ENCODE assay signal across 30 cellular contexts in the genomic region with DNA sequence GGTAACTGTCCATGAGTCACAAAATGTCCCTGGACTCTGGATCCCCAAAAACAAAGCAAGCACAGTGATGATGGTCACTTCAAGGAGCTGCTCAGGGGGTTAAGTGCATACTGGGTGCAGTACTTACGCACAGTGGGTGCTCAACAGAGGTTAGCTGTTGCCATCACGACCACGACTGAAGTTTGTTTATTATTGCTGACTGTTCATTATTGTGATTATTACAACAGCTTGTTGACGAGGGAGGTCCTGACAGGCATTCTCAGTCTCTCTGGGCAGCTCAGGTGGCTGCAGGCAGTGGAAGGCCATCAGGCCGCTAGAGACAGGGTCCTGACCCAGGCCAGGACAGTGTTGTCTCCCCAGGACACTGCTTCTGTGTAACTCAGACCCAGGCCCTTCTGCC.
"Had no signal": no experiment of that assay in that cellular context is flagged by ENCODE, and none has a peak within 500 bp of the region (broad histone marks: within the 10 kb centered on the region; RNA-seq: fewer than 3 reads in every experiment).

No MANE protein-coding gene starts in this region.

- ATAC-seq: activated CD8-positive, alpha-beta memory T cell treated with anti-CD3 and anti-CD28 coated beads, Interleukin-2, amount 10 ng/mL, durations not matched to agents 7 days and 5 days; PC-3 had no signal

- H3K4me1 ChIP-seq: Peyer's patch had no signal

- H3K4me1 Mint-ChIP-seq: activated CD4-positive, alpha-beta memory T cell treated with anti-CD3 and anti-CD28 coated beads, Interleukin-2, amount 10 ng/mL, durations not matched to agents 7 days and 5 days; activated CD8-positive, alpha-beta memory T cell treated with anti-CD3 and anti-CD28 coated beads, Interleukin-2, amount 10 ng/mL, durations not matched to agents 7 days and 5 days; activated naive CD8-positive, alpha-beta T cell treated with anti-CD3 and anti-CD28 coated beads for 36 hours; central memory CD8-positive, alpha-beta T cell had no signal

- H3K27me3 Mint-ChIP-seq: activated CD4-positive, alpha-beta memory T cell treated with anti-CD3 and anti-CD28 coated beads, Interleukin-2, amount 10 ng/mL, durations not matched to agents 7 days and 5 days; activated CD8-positive, alpha-beta memory T cell treated with anti-CD3 and anti-CD28 coated beads, Interleukin-2, amount 10 ng/mL, durations not matched to agents 7 days and 5 days had no signal

- DNase-seq: activated CD4-positive, alpha-beta memory T cell treated with anti-CD3 and anti-CD28 coated beads, Interleukin-2, amount 10 ng/mL, durations not matched to agents 7 days and 5 days; activated CD4-positive, alpha-beta T cell treated with anti-CD3 and anti-CD28 coated beads for 1 hour; activated CD4-positive, alpha-beta T cell treated with anti-CD3 and anti-CD28 coated beads for 48 hours; activated CD4-positive, CD25-positive, alpha-beta regulatory T cell; activated CD8-positive, alpha-beta memory T cell treated with anti-CD3 and anti-CD28 coated beads for 24 hours; activated CD8-positive, alpha-beta memory T cell treated with anti-CD3 and anti-CD28 coated beads, Interleukin-2, amount 10 ng/mL, durations not matched to agents 7 days and 5 days; activated CD8-positive, alpha-beta memory T cell treated with anti-CD3 and anti-CD28 coated beads, Interleukin-2, amount 50 U/mL, for 48 hours; activated effector memory CD4-positive, alpha-beta T cell treated with anti-CD3 and anti-CD28 coated beads, Interleukin-2, amount 50 U/mL, for 16 hours; activated naive CD4-positive, alpha-beta T cell; activated naive CD4-positive, alpha-beta T cell treated with anti-CD3 and anti-CD28 coated beads, Interleukin-2, amount 50 U/mL, for 16 hours; activated naive CD8-positive, alpha-beta T cell treated with anti-CD3 and anti-CD28 coated beads for 36 hours; activated T-cell treated with anti-CD3 and anti-CD28 coated beads, Interleukin-2, amount 50 U/mL, for 48 hours; amniotic stem cell; aorta; brain microvascular endothelial cell; NCI-H187 treated with DMSO at 0.1 percent for 48 hours; NCI-H2081 treated with DMSO at 0.1 percent for 48 hours; NCI-H524 treated with DMSO at 0.1 percent for 48 hours; NK-92 treated with Interleukin-12 subunit alpha and Interleukin-12 subunit beta, amount 100 ng/mL, for 24 hours; PC-3; Peyer's patch; RPMI8226; SW 1271; T-helper 1 cell; T-helper 2 cell; T-helper 9 cell had no signal

- H3K9me3 ChIP-seq: Peyer's patch had no signal

- H3K27ac ChIP-seq: brain microvascular endothelial cell, cardiac muscle cell, coronary artery, Peyer's patch, VCaP had no signal

- H3K4me3 ChIP-seq: cardiac muscle cell, coronary artery, Peyer's patch had no signal

- H3K4me3 Mint-ChIP-seq: activated CD4-positive, alpha-beta memory T cell treated with anti-CD3 and anti-CD28 coated beads, Interleukin-2, amount 10 ng/mL, durations not matched to agents 7 days and 5 days; activated CD8-positive, alpha-beta memory T cell treated with anti-CD3 and anti-CD28 coated beads, Interleukin-2, amount 10 ng/mL, durations not matched to agents 7 days and 5 days; activated naive CD8-positive, alpha-beta T cell treated with anti-CD3 and anti-CD28 coated beads for 36 hours; central memory CD8-positive, alpha-beta T cell had no signal

- H3K27me3 ChIP-seq: brain microvascular endothelial cell, cardiac muscle cell, Peyer's patch had no signal

- H3K36me3 ChIP-seq: brain microvascular endothelial cell, cardiac muscle cell, Peyer's patch had no signal

- H3K27ac Mint-ChIP-seq: activated CD4-positive, alpha-beta memory T cell treated with anti-CD3 and anti-CD28 coated beads, Interleukin-2, amount 10 ng/mL, durations not matched to agents 7 days and 5 days; activated CD8-positive, alpha-beta memory T cell treated with anti-CD3 and anti-CD28 coated beads, Interleukin-2, amount 10 ng/mL, durations not matched to agents 7 days and 5 days; activated naive CD8-positive, alpha-beta T cell treated with anti-CD3 and anti-CD28 coated beads for 36 hours had no signal

- H3K36me3 Mint-ChIP-seq: activated CD8-positive, alpha-beta memory T cell treated with anti-CD3 and anti-CD28 coated beads, Interleukin-2, amount 10 ng/mL, durations not matched to agents 7 days and 5 days; activated naive CD8-positive, alpha-beta T cell treated with anti-CD3 and anti-CD28 coated beads for 36 hours had no signal
